Comparison of ENCODE assay signal across 29 cellular contexts in the genomic region with DNA sequence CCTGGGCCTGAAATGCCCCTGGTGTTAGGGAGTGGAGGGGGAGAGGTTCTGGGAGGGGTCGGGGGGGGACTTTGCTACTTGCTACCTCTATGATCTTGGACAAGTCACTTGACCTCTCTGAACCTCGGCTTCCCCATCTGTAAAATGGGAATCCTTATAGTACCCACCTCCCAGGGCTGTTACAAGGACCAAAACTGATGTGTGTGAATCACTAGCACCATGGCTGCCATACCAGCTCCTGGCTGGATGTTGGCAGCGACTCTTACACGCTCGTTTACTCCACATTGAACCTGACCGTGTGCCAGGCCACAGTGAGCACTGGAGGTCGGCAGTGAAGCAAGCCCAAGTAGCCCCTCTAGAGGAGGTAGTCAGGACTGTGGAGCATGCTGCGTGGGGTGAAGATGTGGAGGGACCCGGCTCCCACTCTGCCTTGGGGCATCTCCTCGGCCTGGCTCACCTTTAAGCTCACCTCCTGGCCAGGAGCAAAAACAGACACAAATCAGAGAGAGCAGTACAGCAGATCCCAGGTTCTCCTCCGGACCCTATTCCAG. TPM values are rescaled to one million over a fixed set of nuclear protein-coding genes. Genes with fewer than 3 reads are reported as not detected.
DNase-seq lines count a peak whose midpoint lies in the region; ATAC-seq and TF ChIP-seq lines count a peak whose summit lies in the region.
"Had no signal": no experiment of that assay in that cellular context is flagged by ENCODE, and none has a peak within 500 bp of the region (broad histone marks: within the 10 kb centered on the region; RNA-seq: fewer than 3 reads in every experiment).

No MANE protein-coding gene starts in this region.

- intact Hi-C loops in cardiac septum (cut with DNase I) (no loop called here), Right ventricle myocardium superior (cut with DNase I) (loop anchor here (10.0 kb wide), 1 partner anchor 229 kb away; no protein-coding TSS in a partner anchor), PC-3 (cut with micrococcal nuclease) (no loop called here), lower lobe of right lung (cut with DNase I) (loop anchor here (10.0 kb wide), 1 partner anchor 89 kb away; no protein-coding TSS in a partner anchor), testis (cut with DNase I; ENCODE audit: low total_unique reads) (no loop called here)

- no peaks in the 10 kb centered on the region for H3K79me2 ChIP-seq in PC-3 (ENCODE audit: low read length)
- H3K79me2 ChIP-seq: hepatocyte had no signal

- no peak for TF ChIP-seq POLR2A in testis (IDR thresholded peaks at IDR 0.05)

- H3K4me1 ChIP-seq in PC-3 (ENCODE audit: insufficient read depth, low read length) (peaks cover 19% of the 10 kb centered on the region), lower lobe of right lung (peaks cover 23% of the 10 kb centered on the region), testis (peaks cover 25% of the 10 kb centered on the region)
- H3K4me1 ChIP-seq: BE2C had no signal

- H3K4me2 ChIP-seq in PC-3 (ENCODE audit: low read length) = no peak overlapping the region
- H3K4me2 ChIP-seq: hepatocyte had no signal

- H3K36me3 ChIP-seq in PC-3 (ENCODE audit: low read depth, low read length) (no peaks in the 10 kb centered on the region), lower lobe of right lung (no peaks in the 10 kb centered on the region), testis (ENCODE audit: low read depth, missing control alignments) (no peaks in the 10 kb centered on the region)
- H3K36me3 ChIP-seq: BE2C, prostate gland, right lobe of liver, SJCRH30, transverse colon had no signal

- H3K27ac ChIP-seq in PC-3 (ENCODE audit: low read length) (no peak overlapping the region), lower lobe of right lung (no peak overlapping the region), testis (no peak overlapping the region)
- H3K27ac ChIP-seq: hepatocyte, prostate gland, right lobe of liver, SJCRH30, transverse colon had no signal

- DNase-seq in cardiac septum (ENCODE audit: low spot score) (peak; percentile 49), Right ventricle myocardium superior (no peak), PC-3 (no peak), lower lobe of right lung (peak; percentile 28), testis (peak; percentile 9), COLO829 (ENCODE audit: low spot score) (no peak)
- DNase-seq: activated CD4-positive, alpha-beta T cell treated with anti-CD3 and anti-CD28 coated beads, Interleukin-2, amount 50 U/mL, for 4 hours; BE2C; DMS153; effector CD8-positive, alpha-beta T cell; MV-4-11; NCI-H1694; NCI-H446 treated with DMSO at 0.1 percent for 48 hours; NCI-H774; SJCRH30; stimulated activated CD4-positive, alpha-beta T cell treated with anti-CD3 and anti-CD28 coated beads, Interleukin-12 subunit alpha, Interleukin-12 subunit beta, amount 100 ng/mL, for 4 hours; stimulated activated CD4-positive, alpha-beta T cell treated with anti-CD3 and anti-CD28 coated beads, Interleukin-4, amount 100 ng/mL, for 1 hour; T1000; transverse colon had no signal

- 86 to 92% methylated on average over 5 to 11 of the region's 11 CpGs for WGBS in testis, 2 donors

- H3K9me2 ChIP-seq in PC-3 (replicated peaks; ENCODE audit: low read length) = no peaks in the 10 kb centered on the region

- ATAC-seq in Right ventricle myocardium superior (ENCODE audit: poor library complexity) (no peak), PC-3 (no peak), lower lobe of right lung (no peak), GM21447 (IDR thresholded peaks at IDR 0.05; ENCODE audit: unreplicated experiment) (no peak), GM21526 (IDR thresholded peaks at IDR 0.05; ENCODE audit: low FRiP score, unreplicated experiment) (no peak)
- ATAC-seq: activated naive CD4-positive, alpha-beta T cell treated with anti-CD3 and anti-CD28 coated beads, Interleukin-2, amount 50 U/mL, for 72 hours; activated T-helper 17 cell treated with anti-CD3 and anti-CD28 coated beads, Interleukin-2, amount 50 U/mL, for 72 hours; GM12878; HCT116; right lobe of liver; WTC11 had no signal

- no peaks in the 10 kb centered on the region for H3F3A ChIP-seq in PC-3 (ENCODE audit: low read length, unreplicated experiment)

- POLR2A ChIA-PET in PC-3 (lab: Charles Lee; ENCODE audit: unreplicated experiment) = no interaction called here

- CTCF ChIA-PET in PC-3 (lab: Charles Lee) = interaction anchor here (1.1 kb wide), 1 partner anchor 63 kb away, joined by 3 read pairs; no protein-coding TSS in a partner anchor

- BruUV-seq in PC-3 (replicated peaks; lab: Mats Ljungman, UMichigan) = no TSS peak

- H3K27me3 ChIP-seq in PC-3 (ENCODE audit: low read length) (no peaks in the 10 kb centered on the region), lower lobe of right lung (ENCODE audit: low read depth) (no peaks in the 10 kb centered on the region), testis (no peaks in the 10 kb centered on the region)
- H3K27me3 ChIP-seq: BE2C, hepatocyte, right lobe of liver, SJCRH30, transverse colon had no signal

- no peak overlapping the region for H3K9ac ChIP-seq in PC-3 (ENCODE audit: low read length)

- H4K20me1 ChIP-seq in PC-3 (ENCODE audit: low read length) = no peaks in the 10 kb centered on the region

- H3K9me3 ChIP-seq in PC-3 (ENCODE audit: low read length) (no peaks in the 10 kb centered on the region), lower lobe of right lung (no peaks in the 10 kb centered on the region), testis (no peaks in the 10 kb centered on the region)
- H3K9me3 ChIP-seq: BE2C, prostate gland, right lobe of liver, transverse colon had no signal

- H3K4me3 ChIP-seq in PC-3 (ENCODE audit: low read length) (no peak overlapping the region), lower lobe of right lung (no peak overlapping the region), testis (no peak overlapping the region)
- H3K4me3 ChIP-seq: GM12878, hepatocyte, prostate gland, right lobe of liver, SJCRH30, transverse colon had no signal

- TF ChIP-seq CTCF in PC-3 (conservative IDR thresholded peaks at IDR 0.05; ENCODE audit: low read depth, low read length) (no peak), lower lobe of right lung (IDR thresholded peaks at IDR 0.05) (no peak), testis (IDR thresholded peaks at IDR 0.05) (no peak)

- H2AFZ ChIP-seq in PC-3 (ENCODE audit: low read length) = peak overlapping the region; percentile 44
- H2AFZ ChIP-seq: hepatocyte had no signal

RNA-seq across cellular contexts. Expression of gene PPIF, which starts 28.9 kb away (rescaled TPM):
- 115 TPM for total RNA-seq in cardiac septum
- 146 TPM for total RNA-seq in Right ventricle myocardium superior
- 381 and 472 TPM in 2 replicates for total RNA-seq in PC-3 (2014; rRNA removed)
- 28.5 TPM for total RNA-seq in lower lobe of right lung
- 100 to 1,000 TPM in 1 of 2 donors, 10 to 100 TPM in 1; 82.1 to 106 TPM for total RNA-seq in testis
- 80.1 TPM for polyA plus RNA-seq in testis (ENCODE audit: insufficient read depth, low read depth, low replicate concordance)

Comparison
In these comparisons a context has a peak if more than half of its experiments do, and no peak if none do; other contexts are left out.
1. DNase-seq: peak in cardiac septum (single experiment), lower lobe of right lung (single experiment) and testis (single experiment); none in Right ventricle myocardium superior (single experiment), PC-3 (single experiment) and COLO829 (single experiment).
2. intact Hi-C loops: an anchor here in Right ventricle myocardium superior (10.0 kb wide) and lower lobe of right lung (10.0 kb wide); none called in cardiac septum, PC-3 and testis.